Comparison of ENCODE assay signal across 8 cellular contexts in genomic region chr16:1474471-1474795, GRCh38. TPM values are rescaled to one million over a fixed set of nuclear protein-coding genes. Genes with fewer than 3 reads are reported as not detected.
A peak's percentile ranks its signal among the peaks of the same experiment; 100 is the strongest.
DNase-seq lines count a peak whose midpoint lies in the region; ATAC-seq, FAIRE-seq and TF ChIP-seq lines count a peak whose summit lies in the region.

No MANE protein-coding gene starts in this region.

- TF ChIP-seq CTCF in AG04450 (IDR thresholded peaks at IDR 0.05; ENCODE audit: low read depth, low read length) = no peak
- no peak for TF ChIP-seq CTCF in NB4 (IDR thresholded peaks at IDR 0.05; ENCODE audit: low read depth, low read length)
- no peak for TF ChIP-seq CTCF in osteocyte (IDR thresholded peaks at IDR 0.05)

- H3K9me3 Mint-ChIP-seq in osteocyte (ENCODE audit: unreplicated experiment) = no peaks in the 10 kb centered on the region

- CTCF ChIA-PET in AG04450 (lab: Charles Lee) = no interaction called here

- no peaks in the 10 kb centered on the region for H3K27me3 Mint-ChIP-seq in osteocyte (ENCODE audit: unreplicated experiment)

- H3K9me3 ChIP-seq in AG04450 (ENCODE audit: control insufficient read depth, insufficient read depth, low read length) = peaks cover 24% of the 10 kb centered on the region

- H3K27ac ChIP-seq in AG04450 (ENCODE audit: low read depth, low read length) (no peak overlapping the region), epithelial cell of prostate (peak overlapping the region; percentile 52)

- H3K4me1 Mint-ChIP-seq in osteocyte (ENCODE audit: unreplicated experiment) = peaks cover 32% of the 10 kb centered on the region

- DNase-seq in AG04450 (ENCODE audit: low read depth, low spot score) (no peak), NB4 (ENCODE audit: low read depth) (no peak), epithelial cell of prostate (ENCODE audit: low read depth, low spot score) (no peak), osteocyte (ENCODE audit: extremely low spot score, unreplicated experiment) (peak; percentile 82), activated gamma-delta T cell treated with Interleukin-2 at 50 U/mL for 16 hours (no peak), anterior cingulate cortex (lab: John Stamatoyannopoulos, UW) (no peak), H54 (ENCODE audit: insufficient read length, low spot score) (no peak)

- peak; percentile 30 for ATAC-seq in GM19452 (IDR thresholded peaks at IDR 0.05; ENCODE audit: unreplicated experiment)

- TF ChIP-seq POLR2A in NB4 (IDR thresholded peaks at IDR 0.05; ENCODE audit: extremely low read depth, insufficient read length) (no peak), H54 (IDR thresholded peaks at IDR 0.05; ENCODE audit: low read depth, low read length) (no peak)

- POLR2A ChIA-PET in AG04450 (lab: Yijun Ruan, JAX) = no interaction called here

- no peak for FAIRE-seq in H54 (lab: Jason Lieb, UNC)

- H3K4me3 Mint-ChIP-seq in osteocyte (ENCODE audit: unreplicated experiment) = peak overlapping the region; percentile 76

- H3K36me3 Mint-ChIP-seq in osteocyte (ENCODE audit: unreplicated experiment) = no peaks in the 10 kb centered on the region

- no peaks in the 10 kb centered on the region for H3K27me3 ChIP-seq in AG04450 (ENCODE audit: control insufficient read depth, insufficient read depth, low read length)

- peak overlapping the region; percentile 77 for H3K4me3 ChIP-seq in AG04450 (ENCODE audit: low read depth, low read length)
- H3K4me3 ChIP-seq in NB4 (ENCODE audit: low read depth, low read length) = peak overlapping the region; percentile 97

- peak overlapping the region; percentile 57 for H3K27ac Mint-ChIP-seq in osteocyte (ENCODE audit: unreplicated experiment)

RNA-seq across cellular contexts. Expression of gene CLCN7, which starts 0.4 kb away (rescaled TPM):
- 15.7 and 19.1 TPM in 2 replicates for polyA plus RNA-seq in AG04450 (2011; rRNA removed)
- 27.0 and 38.5 TPM in 2 replicates for polyA minus RNA-seq in AG04450 (2011; rRNA and poly(A)+ RNA removed)
- 177 and 179 TPM in 2 replicates for total RNA-seq in osteocyte

RNA-seq across cellular contexts. Expression of gene PTX4, which starts 14.3 kb away (rescaled TPM):
- polyA plus RNA-seq in AG04450 (2011; rRNA removed) = not detected in 2 replicates
- not detected in 2 replicates for polyA minus RNA-seq in AG04450 (2011; rRNA and poly(A)+ RNA removed)
- total RNA-seq in osteocyte = not detected in 2 replicates

RNA-seq across cellular contexts. Expression of gene TELO2, which starts 18.7 kb away (rescaled TPM):
- 6.2 and 7.4 TPM in 2 replicates for polyA plus RNA-seq in AG04450 (2011; rRNA removed)
- 2.6 and 3.5 TPM in 2 replicates for polyA minus RNA-seq in AG04450 (2011; rRNA and poly(A)+ RNA removed)
- total RNA-seq in osteocyte = 35.7 and 37.8 TPM in 2 replicates

RNA-seq across cellular contexts. Expression of gene CCDC154, which starts 30.1 kb away (rescaled TPM):
- polyA plus RNA-seq in AG04450 (2011; rRNA removed) = 0.02 and 0.06 TPM in 2 replicates
- polyA minus RNA-seq in AG04450 (2011; rRNA and poly(A)+ RNA removed) = not detected in 2 replicates
- total RNA-seq in osteocyte = 1.0 and 2.5 TPM in 2 replicates

RNA-seq across cellular contexts. Expression of gene PERCC1, which starts 43.6 kb away (rescaled TPM):
- not detected in 2 replicates for polyA plus RNA-seq in AG04450 (2011; rRNA removed)
- polyA minus RNA-seq in AG04450 (2011; rRNA and poly(A)+ RNA removed) = not detected in 2 replicates
- not detected in 2 replicates for total RNA-seq in osteocyte
